In genomic region chr14:80587096-80587724, GRCh38 we compare ENCODE assay signal across 8 cellular contexts.
DNase-seq lines count a peak whose midpoint lies in the region; TF ChIP-seq lines count a peak whose summit lies in the region.

No MANE protein-coding gene starts in this region.

- H3K4me3 ChIP-seq in NB4 (ENCODE audit: low read depth, low read length) = no peak overlapping the region
- H3K4me3 ChIP-seq in adrenal gland = no peak overlapping the region

- no peak overlapping the region for H3K4me3 Mint-ChIP-seq in HFFc6

- H3K9me3 Mint-ChIP-seq in HFFc6 = peaks cover 11% of the 10 kb centered on the region

- no peaks in the 10 kb centered on the region for H3K36me3 ChIP-seq in adrenal gland (replicated peaks in 1 of 2)

- H3K4me1 ChIP-seq in adrenal gland (replicated peaks in 1 of 2) = peaks cover 0 to 11% of the 10 kb centered on the region in 2 donors

- peak; percentile 80 for TF ChIP-seq CTCF in C4-2B (conservative IDR thresholded peaks at IDR 0.05)
- TF ChIP-seq CTCF in GM12874 (IDR thresholded peaks at IDR 0.05; ENCODE audit: insufficient read depth, low read depth, low read length) = peak; percentile 29; the same call in 1 of the 2 replicates
- peak; percentile 81 for TF ChIP-seq CTCF in HFFc6 (IDR thresholded peaks at IDR 0.05)
- TF ChIP-seq CTCF in NB4 (IDR thresholded peaks at IDR 0.05; ENCODE audit: low read depth, low read length) = peak; percentile 45
- TF ChIP-seq CTCF in adrenal gland (IDR thresholded peaks at IDR 0.05) = peak in 5 of 6 experiments; percentile 24 to 53 (median 38)

- peaks cover 41% of the 10 kb centered on the region for H3K4me1 Mint-ChIP-seq in HFFc6 (ENCODE audit: low read depth)

- 64 to 72% (median 69%) methylated on average over 3 of the region's 3 CpGs for WGBS in adrenal gland, 4 donors

- no peak overlapping the region for H3K27ac ChIP-seq in C4-2B
- no peak overlapping the region for H3K27ac ChIP-seq in adrenal gland

- intact Hi-C loops in adrenal gland (cut with DNase I) = loop anchor here in 1 of 2 donors (5.0 kb wide), 1 partner anchor 530 kb away; no protein-coding TSS in a partner anchor

- no peaks in the 10 kb centered on the region; the same call in 1 of the 2 replicates for H3K27me3 Mint-ChIP-seq in HFFc6 (ENCODE audit: insufficient read depth)

- peaks cover 14% of the 10 kb centered on the region for H3K36me3 Mint-ChIP-seq in HFFc6 (ENCODE audit: low read depth)

- H3K27me3 ChIP-seq in adrenal gland = no peaks in the 10 kb centered on the region

- H3K27ac Mint-ChIP-seq in HFFc6 = 0 out of 2 replicates have a peak overlapping the region, but pooled peaks have one; percentile 1

- no peak for TF ChIP-seq POLR2A in NB4 (IDR thresholded peaks at IDR 0.05; ENCODE audit: extremely low read depth, insufficient read length)
- TF ChIP-seq POLR2A in adrenal gland (IDR thresholded peaks at IDR 0.05) = no peak

- peaks cover 0 to 4% (median 0%) of the 10 kb centered on the region in 3 donors for H3K9me3 ChIP-seq in adrenal gland (replicated peaks in 1 of 3)

- DNase-seq in HFFc6 = peak; percentile 47
- DNase-seq in NB4 (ENCODE audit: low read depth) = peak; percentile 31
- DNase-seq in adrenal gland = no peak
- peak; percentile 51 for DNase-seq in kidney glomerular epithelial cell (lab: John Stamatoyannopoulos, UW)
- no peak for DNase-seq in activated CD4-positive, CD25-positive, alpha-beta regulatory T cell treated with anti-CD3 and anti-CD28 coated beads, Interleukin-2, amount 50 U/mL, for 72 hours
- DNase-seq in cortex of kidney (lab: John Stamatoyannopoulos, UW) = no peak

Comparison
In these comparisons a context has a peak if more than half of its experiments do, and no peak if none do; other contexts are left out.
1. CTCF ChIP-seq: peak in every context shown above with its lines; median percentile 81 in HFFc6; 80 in C4-2B; 45 in NB4; 38 in adrenal gland; 29 in GM12874.
2. DNase-seq: peak in HFFc6 (single experiment), NB4 (single experiment) and kidney glomerular epithelial cell (single experiment); none in adrenal gland (0 of 7), activated CD4-positive, CD25-positive, alpha-beta regulatory T cell treated with anti-CD3 and anti-CD28 coated beads, Interleukin-2, amount 50 U/mL, for 72 hours (single experiment) and cortex of kidney (single experiment).